Comparison of ENCODE assay signal across 25 cellular contexts in genomic region chr3:52265387-52265786, GRCh38. TPM values are rescaled to one million over a fixed set of nuclear protein-coding genes. Genes with fewer than 3 reads are reported as not detected.
DNase-seq lines count a peak whose midpoint lies in the region; ATAC-seq and TF ChIP-seq lines count a peak whose summit lies in the region.
"Had no signal": no experiment of that assay in that cellular context is flagged by ENCODE, and none has a peak within 500 bp of the region (broad histone marks: within the 10 kb centered on the region; RNA-seq: fewer than 3 reads in every experiment).

No MANE protein-coding gene starts in this region.

- in situ Hi-C loops in HAP-1 (cut with MboI; ENCODE audit: low sequenced_read_pairs) = loop anchor here (25.0 kb wide), 1 partner anchor 422 kb away; the partner anchor contains the start of genes GNL3 and PBRM1

- peaks cover 86% of the 10 kb centered on the region for H3K4me1 Mint-ChIP-seq in activated CD8-positive, alpha-beta T cell treated with anti-CD3 and anti-CD28 coated beads for 36 hours (ENCODE audit: low read depth)
- H3K4me1 Mint-ChIP-seq in activated CD8-positive, alpha-beta T cell treated with anti-CD3 and anti-CD28 coated beads, Interleukin-2, amount 10 ng/mL, durations not matched to agents 7 days and 5 days (ENCODE audit: low read depth) = peaks cover 84% of the 10 kb centered on the region
- no peaks in the 10 kb centered on the region for H3K4me1 Mint-ChIP-seq in GM23338

- H3K79me2 ChIP-seq in GM23338 (replicated peaks; ENCODE audit: insufficient read depth) = peaks cover 84% of the 10 kb centered on the region
- peaks cover 89% of the 10 kb centered on the region for H3K79me2 ChIP-seq in PC-3 (ENCODE audit: low read length)
- peaks cover 4% of the 10 kb centered on the region for H3K79me2 ChIP-seq in trophoblast cell (ENCODE audit: control insufficient read depth, insufficient read depth, low read length, poor library complexity)

- no peak overlapping the region for H2AK5ac ChIP-seq in trophoblast cell (ENCODE audit: low read length)

- H3F3A ChIP-seq in GM23338 (replicated peaks; ENCODE audit: low read depth) = peaks cover 17% of the 10 kb centered on the region
- H3F3A ChIP-seq in PC-3 (ENCODE audit: low read length, unreplicated experiment) = peaks cover 7% of the 10 kb centered on the region

- H3K23ac ChIP-seq in trophoblast cell (ENCODE audit: low read length) = no peak overlapping the region

- H4K20me1 ChIP-seq in GM23338 (replicated peaks; ENCODE audit: insufficient read depth) = peaks cover 53% of the 10 kb centered on the region
- H4K20me1 ChIP-seq in PC-3 (ENCODE audit: low read length) = peaks cover 42% of the 10 kb centered on the region

- no peak overlapping the region for H3K14ac ChIP-seq in trophoblast cell (ENCODE audit: low read length)

- no peaks in the 10 kb centered on the region for H3K9me3 Mint-ChIP-seq in activated CD8-positive, alpha-beta T cell treated with anti-CD3 and anti-CD28 coated beads for 36 hours
- H3K9me3 Mint-ChIP-seq in activated CD8-positive, alpha-beta T cell treated with anti-CD3 and anti-CD28 coated beads, Interleukin-2, amount 10 ng/mL, durations not matched to agents 7 days and 5 days (ENCODE audit: insufficient read depth) = no peaks in the 10 kb centered on the region
- H3K9me3 Mint-ChIP-seq in GM23338 = no peaks in the 10 kb centered on the region
- H3K9me3 Mint-ChIP-seq: dendritic cell treated with granulocyte-macrophage colony-stimulating factor and Interleukin-4, amounts not matched to agents 40 ng/mL and 50 ng/mL, for 4 days; IgD-negative memory B cell had no signal

- no TSS peak for BruUV-seq in PC-3 (replicated peaks; lab: Mats Ljungman, UMichigan)

- H3K27ac ChIP-seq in GM23338 (ENCODE audit: low read depth) (no peak overlapping the region), PC-3 (ENCODE audit: low read length) (no peak overlapping the region), trophoblast cell (ENCODE audit: low read depth, low read length) (no peak overlapping the region)
- H3K27ac ChIP-seq: HL-60, Peyer's patch, psoas muscle, SK-N-MC had no signal

- H3K36me3 ChIP-seq in GM23338 (ENCODE audit: insufficient read depth) = peaks cover 79% of the 10 kb centered on the region
- peaks cover 86% of the 10 kb centered on the region for H3K36me3 ChIP-seq in PC-3 (ENCODE audit: low read depth, low read length)
- peaks cover 31 to 52% of the 10 kb centered on the region in 2 experiments for H3K36me3 ChIP-seq in trophoblast cell (ENCODE audit: control insufficient read depth in 1 of 2, insufficient read depth in 2 of 2, low read length in 2 of 2)
- peaks cover 96% of the 10 kb centered on the region for H3K36me3 ChIP-seq in HAP-1 (replicated peaks)

- H3K9me3 ChIP-seq in PC-3 (ENCODE audit: low read length) (no peaks in the 10 kb centered on the region), trophoblast cell (ENCODE audit: insufficient read depth, low read depth, low read length) (no peaks in the 10 kb centered on the region), HAP-1 (no peaks in the 10 kb centered on the region)
- H3K9me3 ChIP-seq: Peyer's patch, psoas muscle had no signal

- H3K27me3 Mint-ChIP-seq in activated CD8-positive, alpha-beta T cell treated with anti-CD3 and anti-CD28 coated beads for 36 hours = no peaks in the 10 kb centered on the region
- no peaks in the 10 kb centered on the region for H3K27me3 Mint-ChIP-seq in activated CD8-positive, alpha-beta T cell treated with anti-CD3 and anti-CD28 coated beads, Interleukin-2, amount 10 ng/mL, durations not matched to agents 7 days and 5 days (ENCODE audit: low read depth)
- H3K27me3 Mint-ChIP-seq in GM23338 (ENCODE audit: insufficient read depth, low read depth, poor library complexity) = peaks cover 2% of the 10 kb centered on the region
- H3K27me3 Mint-ChIP-seq: CD4-positive, CD25-positive, alpha-beta regulatory T cell; dendritic cell treated with granulocyte-macrophage colony-stimulating factor and Interleukin-4, amounts not matched to agents 40 ng/mL and 50 ng/mL, for 4 days; IgD-negative memory B cell had no signal

- H2AFZ ChIP-seq in GM23338 (no peak overlapping the region), PC-3 (ENCODE audit: low read length) (no peak overlapping the region), trophoblast cell (ENCODE audit: insufficient read depth, low read length, poor library complexity) (no peak overlapping the region)

- no peak overlapping the region for H2BK120ac ChIP-seq in trophoblast cell (ENCODE audit: insufficient read depth, low read length, poor library complexity)

- no peaks in the 10 kb centered on the region for H3K27me3 ChIP-seq in GM23338 (ENCODE audit: insufficient read depth)
- no peaks in the 10 kb centered on the region for H3K27me3 ChIP-seq in PC-3 (ENCODE audit: low read length)
- H3K27me3 ChIP-seq in trophoblast cell (ENCODE audit: insufficient read depth, low read length) = no peaks in the 10 kb centered on the region
- no peaks in the 10 kb centered on the region for H3K27me3 ChIP-seq in HAP-1 (ENCODE audit: low read depth)
- H3K27me3 ChIP-seq: Peyer's patch had no signal

- H3K9ac ChIP-seq in PC-3 (ENCODE audit: low read length) = no peak overlapping the region
- H3K9ac ChIP-seq in trophoblast cell (ENCODE audit: low read length) = no peak overlapping the region

- peaks cover 90% of the 10 kb centered on the region for H3K36me3 Mint-ChIP-seq in activated CD8-positive, alpha-beta T cell treated with anti-CD3 and anti-CD28 coated beads for 36 hours (ENCODE audit: low read depth)
- peaks cover 91% of the 10 kb centered on the region for H3K36me3 Mint-ChIP-seq in activated CD8-positive, alpha-beta T cell treated with anti-CD3 and anti-CD28 coated beads, Interleukin-2, amount 10 ng/mL, durations not matched to agents 7 days and 5 days (ENCODE audit: low read depth)
- H3K36me3 Mint-ChIP-seq in GM23338 (ENCODE audit: low read depth) = peaks cover 91% of the 10 kb centered on the region

- H3K4me3 Mint-ChIP-seq in activated CD8-positive, alpha-beta T cell treated with anti-CD3 and anti-CD28 coated beads for 36 hours = no peak overlapping the region
- H3K4me3 Mint-ChIP-seq in activated CD8-positive, alpha-beta T cell treated with anti-CD3 and anti-CD28 coated beads, Interleukin-2, amount 10 ng/mL, durations not matched to agents 7 days and 5 days = no peak overlapping the region
- no peak overlapping the region for H3K4me3 Mint-ChIP-seq in GM23338
- H3K4me3 Mint-ChIP-seq: dendritic cell treated with granulocyte-macrophage colony-stimulating factor and Interleukin-4, amounts not matched to agents 40 ng/mL and 50 ng/mL, for 4 days had no signal

- TF ChIP-seq CTCF in activated CD8-positive, alpha-beta T cell treated with anti-CD3 and anti-CD28 coated beads for 36 hours (IDR thresholded peaks at IDR 0.05) = no peak
- TF ChIP-seq CTCF in GM23338 (conservative IDR thresholded peaks at IDR 0.05; ENCODE audit: low read depth in 2 of 2) (peak; percentile 20 to 39; a peak in 2 of 4 replicates), PC-3 (conservative IDR thresholded peaks at IDR 0.05; ENCODE audit: low read depth, low read length) (no peak; the same call in 1 of the 2 replicates)

- H3K4me3 ChIP-seq in GM23338 (no peak overlapping the region), PC-3 (ENCODE audit: low read length) (no peak overlapping the region), trophoblast cell (ENCODE audit: low read depth, low read length) (no peak overlapping the region), HAP-1 (no peak overlapping the region)
- H3K4me3 ChIP-seq: Peyer's patch, psoas muscle, SK-N-MC had no signal

- H4K8ac ChIP-seq in trophoblast cell (ENCODE audit: low read depth, low read length) = no peak overlapping the region

- no peaks in the 10 kb centered on the region for H3K9me2 ChIP-seq in GM23338 (ENCODE audit: insufficient read depth)
- no peaks in the 10 kb centered on the region for H3K9me2 ChIP-seq in PC-3 (replicated peaks; ENCODE audit: low read length)

- no peak overlapping the region for H2BK5ac ChIP-seq in trophoblast cell (ENCODE audit: low read depth, low read length, poor library complexity)

- H3K27ac Mint-ChIP-seq in activated CD8-positive, alpha-beta T cell treated with anti-CD3 and anti-CD28 coated beads for 36 hours = peak overlapping the region; percentile 38
- no peak overlapping the region for H3K27ac Mint-ChIP-seq in activated CD8-positive, alpha-beta T cell treated with anti-CD3 and anti-CD28 coated beads, Interleukin-2, amount 10 ng/mL, durations not matched to agents 7 days and 5 days
- no peak overlapping the region for H3K27ac Mint-ChIP-seq in GM23338

- no CpG with 5 or more reads among the region's 6 CpGs for WGBS in trophoblast cell (ENCODE audit: extremely low coverage, insufficient coverage, insufficient read length)

- H3K4me2 ChIP-seq in GM23338 (no peak overlapping the region), PC-3 (ENCODE audit: low read length) (no peak overlapping the region), trophoblast cell (ENCODE audit: low read length) (no peak overlapping the region)

- H4K12ac ChIP-seq in trophoblast cell (ENCODE audit: low read depth, low read length) = no peak overlapping the region

- POLR2A ChIA-PET in activated CD8-positive, alpha-beta T cell treated with anti-CD3 and anti-CD28 coated beads for 36 hours (lab: Charles Lee) = interaction anchor here (3.0 to 31.0 kb wide), 2 partner anchors 11 to 31 kb away, joined by 16 to 949 read pairs; partner anchors contain the start of genes PPM1M, TLR9 and TWF2
- POLR2A ChIA-PET in activated CD8-positive, alpha-beta T cell treated with anti-CD3 and anti-CD28 coated beads, Interleukin-2, amount 10 ng/mL, durations not matched to agents 7 days and 5 days (lab: Charles Lee) = interaction anchor here (0.6 to 2.4 kb wide), 3 partner anchors 10 to 13 kb away, joined by 3 to 15 read pairs (median 5); partner anchors contain the start of gene WDR82
- POLR2A ChIA-PET in PC-3 (lab: Charles Lee; ENCODE audit: unreplicated experiment) = no interaction called here

- CTCF ChIA-PET in activated CD8-positive, alpha-beta T cell treated with anti-CD3 and anti-CD28 coated beads for 36 hours (lab: Charles Lee) = interaction anchor here (2.8 kb wide), 1 partner anchor 12 kb away, joined by 13 read pairs; no protein-coding TSS in a partner anchor
- CTCF ChIA-PET in activated CD8-positive, alpha-beta T cell treated with anti-CD3 and anti-CD28 coated beads, Interleukin-2, amount 10 ng/mL, durations not matched to agents 7 days and 5 days (lab: Charles Lee) = interaction anchor here (1.2 to 2.9 kb wide), 2 partner anchors 12 to 34 kb away, joined by 6 to 12 read pairs; no protein-coding TSS in a partner anchor
- CTCF ChIA-PET in PC-3 (lab: Charles Lee) = no interaction called here

- ATAC-seq in activated CD8-positive, alpha-beta T cell treated with anti-CD3 and anti-CD28 coated beads for 36 hours = no peak
- no peak for ATAC-seq in activated CD8-positive, alpha-beta T cell treated with anti-CD3 and anti-CD28 coated beads, Interleukin-2, amount 10 ng/mL, durations not matched to agents 7 days and 5 days
- no peak for ATAC-seq in GM23338
- ATAC-seq in PC-3 = no peak
- ATAC-seq in HG03139 (IDR thresholded peaks at IDR 0.05; ENCODE audit: unreplicated experiment) = no peak
- ATAC-seq: left cardiac atrium, psoas muscle had no signal

- DNase-seq in activated CD8-positive, alpha-beta T cell treated with anti-CD3 and anti-CD28 coated beads for 36 hours = no peak
- DNase-seq in activated CD8-positive, alpha-beta T cell treated with anti-CD3 and anti-CD28 coated beads, Interleukin-2, amount 10 ng/mL, durations not matched to agents 7 days and 5 days = no peak
- DNase-seq in GM23338 (ENCODE audit: low spot score) = no peak
- peak; percentile 54 for DNase-seq in PC-3
- DNase-seq in trophoblast cell = peak; percentile 39 to 78
- DNase-seq in germinal center (ENCODE audit: low spot score) = no peak
- DNase-seq in HAP-1 (ENCODE audit: low spot score in 2 of 2) = no peak
- DNase-seq: ACHN; CD4-positive, CD25-positive, alpha-beta regulatory T cell; foreskin melanocyte; left cardiac atrium; NCI-H1092; NCI-H2081; NCI-H526; Peyer's patch; psoas muscle; T1000 had no signal

- no peak overlapping the region for H3K4ac ChIP-seq in trophoblast cell (ENCODE audit: low read depth, low read length)

- no peaks in the 10 kb centered on the region for H3K79me1 ChIP-seq in trophoblast cell (ENCODE audit: low read length)

- H3K4me1 ChIP-seq in GM23338 (ENCODE audit: insufficient read depth) = no peaks in the 10 kb centered on the region
- H3K4me1 ChIP-seq in PC-3 (ENCODE audit: insufficient read depth, low read length) = peaks cover 11% of the 10 kb centered on the region
- peaks cover 4 to 8% of the 10 kb centered on the region in 2 experiments for H3K4me1 ChIP-seq in trophoblast cell (ENCODE audit: control insufficient read depth in 1 of 2, insufficient read depth in 2 of 2, low read length in 2 of 2)
- no peaks in the 10 kb centered on the region for H3K4me1 ChIP-seq in HAP-1

- H4K91ac ChIP-seq in trophoblast cell (ENCODE audit: low read depth, low read length) = no peak overlapping the region

- H2BK12ac ChIP-seq in trophoblast cell (ENCODE audit: low read length) = no peak overlapping the region

- intact Hi-C loops in activated CD8-positive, alpha-beta T cell treated with anti-CD3 and anti-CD28 coated beads for 36 hours (cut with micrococcal nuclease) = no loop called here
- intact Hi-C loops in PC-3 (cut with micrococcal nuclease) = no loop called here

- H3K18ac ChIP-seq in trophoblast cell (ENCODE audit: low read length) = no peak overlapping the region

RNA-seq across cellular contexts. Expression of gene WDR82, which starts 13.1 kb away (rescaled TPM):
- total RNA-seq in activated CD8-positive, alpha-beta T cell treated with anti-CD3 and anti-CD28 coated beads for 36 hours = 100 to 1,000 TPM; 103 to 105 TPM
- 100 to 1,000 TPM; 131 TPM for total RNA-seq in activated CD8-positive, alpha-beta T cell treated with anti-CD3 and anti-CD28 coated beads, Interleukin-2, amount 10 ng/mL, durations not matched to agents 7 days and 5 days
- total RNA-seq in GM23338 (2014; rRNA removed; shearing (Covaris generic)) = 69.8 and 71.8 TPM in 2 replicates
- 25.2 and 31.2 TPM in 2 replicates for polyA plus RNA-seq in GM23338 (2016; fragmentation: Nextera tagmentation; extraction: Ambion mirVana)
- total RNA-seq in PC-3 (2014; rRNA removed) = 56.2 and 56.4 TPM in 2 replicates
- polyA plus RNA-seq in trophoblast cell (2013) = 30.8 and 31.8 TPM in 2 replicates

RNA-seq across cellular contexts. Expression of gene PPM1M, which starts 19.8 kb away (rescaled TPM):
- total RNA-seq in activated CD8-positive, alpha-beta T cell treated with anti-CD3 and anti-CD28 coated beads for 36 hours = 100 to 1,000 TPM in 1 of 2 experiments, 10 to 100 TPM in 1; 94.3 to 100 TPM
- 10 to 100 TPM; 90.7 to 91.9 TPM for total RNA-seq in activated CD8-positive, alpha-beta T cell treated with anti-CD3 and anti-CD28 coated beads, Interleukin-2, amount 10 ng/mL, durations not matched to agents 7 days and 5 days
- 1.8 and 4.0 TPM in 2 replicates for total RNA-seq in GM23338 (2014; rRNA removed; shearing (Covaris generic))
- 2.2 and 2.8 TPM in 2 replicates for polyA plus RNA-seq in GM23338 (2016; fragmentation: Nextera tagmentation; extraction: Ambion mirVana)
- 8.5 and 12.4 TPM in 2 replicates for total RNA-seq in PC-3 (2014; rRNA removed)
- polyA plus RNA-seq in trophoblast cell (2013) = 3.0 and 3.5 TPM in 2 replicates

RNA-seq across cellular contexts. Expression of gene GLYCTK, which starts 22.2 kb away (rescaled TPM):
- 10 to 100 TPM; 21.6 to 21.9 TPM for total RNA-seq in activated CD8-positive, alpha-beta T cell treated with anti-CD3 and anti-CD28 coated beads for 36 hours
- 10 to 100 TPM; 24.7 to 25.6 TPM for total RNA-seq in activated CD8-positive, alpha-beta T cell treated with anti-CD3 and anti-CD28 coated beads, Interleukin-2, amount 10 ng/mL, durations not matched to agents 7 days and 5 days
- total RNA-seq in GM23338 (2014; rRNA removed; shearing (Covaris generic)) = 7.5 and 8.3 TPM in 2 replicates
- 3.0 and 3.8 TPM in 2 replicates for polyA plus RNA-seq in GM23338 (2016; fragmentation: Nextera tagmentation; extraction: Ambion mirVana)
- total RNA-seq in PC-3 (2014; rRNA removed) = 11.3 and 11.7 TPM in 2 replicates
- polyA plus RNA-seq in trophoblast cell (2013) = 1.4 and 1.7 TPM in 2 replicates

RNA-seq across cellular contexts. Expression of gene TWF2, which starts 26.4 kb away (rescaled TPM):
- total RNA-seq in activated CD8-positive, alpha-beta T cell treated with anti-CD3 and anti-CD28 coated beads for 36 hours = 100 to 1,000 TPM; 137 TPM
- 100 to 1,000 TPM; 154 to 162 TPM for total RNA-seq in activated CD8-positive, alpha-beta T cell treated with anti-CD3 and anti-CD28 coated beads, Interleukin-2, amount 10 ng/mL, durations not matched to agents 7 days and 5 days
- total RNA-seq in GM23338 (2014; rRNA removed; shearing (Covaris generic)) = 120 and 123 TPM in 2 replicates
- 38.6 and 38.9 TPM in 2 replicates for polyA plus RNA-seq in GM23338 (2016; fragmentation: Nextera tagmentation; extraction: Ambion mirVana)
- total RNA-seq in PC-3 (2014; rRNA removed) = 147 and 166 TPM in 2 replicates
- 39.5 and 39.9 TPM in 2 replicates for polyA plus RNA-seq in trophoblast cell (2013)

RNA-seq across cellular contexts. Expression of gene TLR9, which starts 39.9 kb away (rescaled TPM):
- total RNA-seq in activated CD8-positive, alpha-beta T cell treated with anti-CD3 and anti-CD28 coated beads for 36 hours = 1 to 10 TPM; 2.0 TPM
- under 1 TPM; 0.52 to 0.79 TPM for total RNA-seq in activated CD8-positive, alpha-beta T cell treated with anti-CD3 and anti-CD28 coated beads, Interleukin-2, amount 10 ng/mL, durations not matched to agents 7 days and 5 days
- not detected in 2 replicates for total RNA-seq in GM23338 (2014; rRNA removed; shearing (Covaris generic))
- polyA plus RNA-seq in GM23338 (2016; fragmentation: Nextera tagmentation; extraction: Ambion mirVana) = not detected in 2 replicates
- total RNA-seq in PC-3 (2014; rRNA removed) = not detected in 2 replicates
- 0.04 and 0.10 TPM in 2 replicates for polyA plus RNA-seq in trophoblast cell (2013)
- total RNA-seq: Daoy, H4 had no signal
- polyA plus RNA-seq: neural cell had no signal

Comparison
In these comparisons a context has a peak if more than half of its experiments do, and no peak if none do; other contexts are left out.
1. DNase-seq: peak in PC-3 (single experiment) and trophoblast cell (2 of 2); none in activated CD8-positive, alpha-beta T cell treated with anti-CD3 and anti-CD28 coated beads for 36 hours (single experiment), activated CD8-positive, alpha-beta T cell treated with anti-CD3 and anti-CD28 coated beads, Interleukin-2, amount 10 ng/mL, durations not matched to agents 7 days and 5 days (single experiment), GM23338 (single experiment), germinal center (single experiment) and HAP-1 (0 of 2).
2. CTCF ChIP-seq: peak in GM23338 (2 of 2); none in activated CD8-positive, alpha-beta T cell treated with anti-CD3 and anti-CD28 coated beads for 36 hours (single experiment) and PC-3 (single experiment).